In genomic region chr1:79355073-79355472, GRCh38 we compare ENCODE assay signal across 23 cellular contexts.
A peak's percentile ranks its signal among the peaks of the same experiment; 100 is the strongest.
DNase-seq lines count a peak whose midpoint lies in the region; TF ChIP-seq lines count a peak whose summit lies in the region.
"Had no signal": no experiment of that assay in that cellular context is flagged by ENCODE, and none has a peak within 500 bp of the region (broad histone marks: within the 10 kb centered on the region; RNA-seq: fewer than 3 reads in every experiment).

No MANE protein-coding gene starts in this region.

- H3K9me2 ChIP-seq in hepatocyte (replicated peaks; ENCODE audit: insufficient read depth): no peaks in the 10 kb centered on the region

- no peak overlapping the region for H2AFZ ChIP-seq in hepatocyte

- no peaks in the 10 kb centered on the region for H3K79me2 ChIP-seq in hepatocyte

- peak in 2 of 3 experiments; percentile 10 to 52 for DNase-seq in NCI-H1417 (lab: John Stamatoyannopoulos, UW)
- no peak for DNase-seq in NCI-H1417 treated with DMSO at 0.1 percent for 48 hours (lab: John Stamatoyannopoulos, UW)
- peak; percentile 18 for DNase-seq in astrocyte of the cerebellum (ENCODE audit: low read depth)
- DNase-seq in fibroblast of the conjunctiva (ENCODE audit: low read depth): peak; percentile 66
- peak; percentile 67 for DNase-seq in stromal cell of bone marrow (ENCODE audit: low read depth)
- DNase-seq in DMS53 (lab: John Stamatoyannopoulos, UW): no peak
- DNase-seq in HEK293T (ENCODE audit: extremely low spot score): no peak
- DNase-seq in hepatocyte (ENCODE audit: low spot score): no peak
- DNase-seq: activated CD4-positive, alpha-beta T cell treated with anti-CD3 and anti-CD28 coated beads for 4 hours; activated naive CD4-positive, alpha-beta T cell treated with anti-CD3 and anti-CD28 coated beads, Interleukin-2, amount 10 ng/mL, durations not matched to agents 7 days and 5 days; central memory CD4-positive, alpha-beta T cell; endodermal cell; GF-D8; heart left ventricle; kidney; midbrain; NCI-H1436; NCI-H446 treated with DMSO at 0.1 percent for 48 hours; occipital lobe; SJCRH30 had no signal

- WGBS in hepatocyte (ENCODE audit: low lambda C conversion rate, missing lambda C conversion rate): 82% methylated on average over 4 of the region's 4 CpGs

- no peaks in the 10 kb centered on the region for H3K27me3 ChIP-seq in hepatocyte
- H3K27me3 ChIP-seq: heart left ventricle, SJCRH30, tibial nerve had no signal

- no peak overlapping the region for H3K27ac ChIP-seq in hepatocyte
- H3K27ac ChIP-seq: 22Rv1, heart left ventricle, SJCRH30, tibial nerve had no signal

- CTCF ChIA-PET in HEK293T (lab: Yijun Ruan, JAX): no interaction called here

- in situ Hi-C loops in astrocyte of the cerebellum (cut with HindIII; ENCODE audit: low sequenced_read_pairs): no loop called here

- H4K20me1 ChIP-seq in hepatocyte (ENCODE audit: insufficient read depth, poor library complexity, severe bottlenecking): no peaks in the 10 kb centered on the region

- no peaks in the 10 kb centered on the region for H3K4me1 ChIP-seq in hepatocyte (ENCODE audit: insufficient read depth)
- H3K4me1 ChIP-seq: heart left ventricle, SJCRH30, tibial nerve had no signal

- H3K4me3 ChIP-seq in astrocyte of the cerebellum (ENCODE audit: low read depth, low read length): no peak overlapping the region
- no peak overlapping the region for H3K4me3 ChIP-seq in hepatocyte
- H3K4me3 ChIP-seq: heart left ventricle, K562, SJCRH30, tibial nerve had no signal

- no peaks in the 10 kb centered on the region for H3K9me3 ChIP-seq in hepatocyte (ENCODE audit: low read depth)
- H3K9me3 ChIP-seq: heart left ventricle, SJCRH30, tibial nerve had no signal

- TF ChIP-seq CTCF in astrocyte of the cerebellum (IDR thresholded peaks at IDR 0.05; ENCODE audit: low read depth, low read length, missing control alignments): no peak
- TF ChIP-seq CTCF in hepatocyte (IDR thresholded peaks at IDR 0.05; ENCODE audit: poor library complexity): no peak

- POLR2A ChIA-PET in HEK293T (lab: Yijun Ruan, JAX): no interaction called here

- H3K36me3 ChIP-seq in hepatocyte (replicated peaks; ENCODE audit: insufficient read depth, low read depth): no peaks in the 10 kb centered on the region
- H3K36me3 ChIP-seq: heart left ventricle, SJCRH30, tibial nerve had no signal

- no peak overlapping the region for H3K4me2 ChIP-seq in hepatocyte

TF ChIP-seq in HEK293T, 16 proteins besides CTCF, POLR2A, EP300 and RAD21:
- TF ChIP-seq ARNT (IDR thresholded peaks at IDR 0.05) (no peak), NFRKB (IDR thresholded peaks at IDR 0.05) (no peak), FOXA1 (IDR thresholded peaks at IDR 0.05) (no peak), CTBP1 (IDR thresholded peaks at IDR 0.05; ENCODE audit: borderline replicate concordance) (no peak), TARDBP (IDR thresholded peaks at IDR 0.05) (no peak)
TF ChIP-seq in HEK293T: peak in this region for 0.

Comparison
In these comparisons a context has a peak if more than half of its experiments do, and no peak if none do; other contexts are left out.
1. DNase-seq: peak in NCI-H1417 (2 of 3), astrocyte of the cerebellum (single experiment), fibroblast of the conjunctiva (single experiment) and stromal cell of bone marrow (single experiment); none in NCI-H1417 treated with DMSO at 0.1 percent for 48 hours (single experiment), DMS53 (single experiment), HEK293T (single experiment) and hepatocyte (single experiment).